Comparison of ENCODE assay signal across 9 cellular contexts in the genomic region with DNA sequence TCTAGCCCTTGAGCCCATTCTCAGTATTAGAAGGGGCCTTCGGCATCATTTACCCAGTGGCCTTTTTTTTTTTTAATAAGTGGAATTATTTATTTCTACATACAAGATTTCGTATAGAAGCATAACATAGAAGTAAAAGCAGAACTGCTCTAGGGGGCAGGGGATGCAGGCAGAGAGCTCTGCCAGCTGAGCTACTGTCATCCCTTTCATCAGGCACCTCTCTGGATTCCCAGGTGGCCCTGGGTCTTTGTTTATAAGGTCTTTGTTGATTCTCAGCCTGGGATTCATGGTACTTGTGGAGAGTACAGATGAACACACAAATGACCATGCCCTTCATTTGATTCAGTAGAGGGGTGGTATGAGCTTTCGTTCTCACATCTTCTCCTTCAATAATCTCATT.
A peak's percentile ranks its signal among the peaks of the same experiment; 100 is the strongest.
DNase-seq lines count a peak whose midpoint lies in the region; ATAC-seq and TF ChIP-seq lines count a peak whose summit lies in the region.
"Had no signal": no experiment of that assay in that cellular context is flagged by ENCODE, and none has a peak within 500 bp of the region (broad histone marks: within the 10 kb centered on the region; RNA-seq: fewer than 3 reads in every experiment).

No MANE protein-coding gene starts in this region.

- H3K4me1 ChIP-seq in mesenchymal stem cell (ENCODE audit: control insufficient read depth, insufficient read depth, low read depth, low read length) (peaks cover 2% of the 10 kb centered on the region), thyroid gland (peaks cover 24 to 56% of the 10 kb centered on the region in 2 donors)

- H3K27ac ChIP-seq in mesenchymal stem cell (ENCODE audit: low read length, poor library complexity, severe bottlenecking) (no peak overlapping the region), thyroid gland (peak overlapping the region; percentile 79 to 87 (median 81))

- peaks cover 15% of the 10 kb centered on the region for H3K4me1 Mint-ChIP-seq in WTC11

- H3K4me3 ChIP-seq in mesenchymal stem cell (ENCODE audit: insufficient read depth in 1 of 2, low read depth in 1 of 2, low read length in 2 of 2): peak overlapping the region in 1 of 2 experiments; percentile 63
- no peak overlapping the region for H3K4me3 ChIP-seq in thyroid gland (replicated peaks in 1 of 3)

- H3K27ac Mint-ChIP-seq in WTC11: no peak overlapping the region

- peak; percentile 54 for DNase-seq in SIG-M5 treated with dmso at 0.1 percent for 504 hours (lab: John Stamatoyannopoulos, UW; ENCODE audit: unreplicated experiment)
- no peak for DNase-seq in SIG-M5 (lab: John Stamatoyannopoulos, UW)
- DNase-seq in WTC11 (ENCODE audit: low spot score): no peak
- DNase-seq in mesenchymal stem cell: no peak
- DNase-seq in thyroid gland: no peak
- no peak for DNase-seq in RKO (ENCODE audit: low spot score)
- no peak for DNase-seq in stimulated activated CD8-positive, alpha-beta memory T cell treated with anti-CD3 and anti-CD28 coated beads, Interleukin-4, amount 100 ng/mL, for 48 hours
- no peak for DNase-seq in amygdala (lab: John Stamatoyannopoulos, UW)
- DNase-seq: naive thymus-derived CD8-positive, alpha-beta T cell had no signal

- peak overlapping the region; percentile 52 for H2BK15ac ChIP-seq in mesenchymal stem cell (ENCODE audit: low read depth, poor library complexity, severe bottlenecking)

- CTCF ChIA-PET in WTC11 (lab: Charles Lee): interaction anchor here (0.7 to 1.3 kb wide), 4 partner anchors 15 to 123 kb away, joined by 3 read pairs; no protein-coding TSS in a partner anchor

- H3K79me1 ChIP-seq in mesenchymal stem cell (replicated peaks; ENCODE audit: low read length, poor library complexity, severe bottlenecking): peaks cover 40% of the 10 kb centered on the region

- H3K4me2 ChIP-seq in mesenchymal stem cell (ENCODE audit: low read length, poor library complexity, severe bottlenecking): no peak overlapping the region

- H2BK12ac ChIP-seq in mesenchymal stem cell (ENCODE audit: low read length in 2 of 2): no peak overlapping the region

- no peaks in the 10 kb centered on the region for H3K36me3 Mint-ChIP-seq in WTC11

- peak overlapping the region; percentile 83 for H3K9ac ChIP-seq in mesenchymal stem cell (ENCODE audit: low read length)

- no peaks in the 10 kb centered on the region; the same call in 1 of the 2 replicates for H3K27me3 Mint-ChIP-seq in WTC11 (ENCODE audit: low read depth)

- intact Hi-C loops in thyroid gland (cut with DNase I): no loop called here

- no peak overlapping the region for H3K4ac ChIP-seq in mesenchymal stem cell (ENCODE audit: low read depth in 1 of 2, low read length in 2 of 2)

- H4K91ac ChIP-seq in mesenchymal stem cell (ENCODE audit: low read length): peak overlapping the region; percentile 27

- H3K23ac ChIP-seq in mesenchymal stem cell (ENCODE audit: low read length in 2 of 2): no peak overlapping the region

- TF ChIP-seq CTCF in WTC11 (IDR thresholded peaks at IDR 0.05) (no peak), thyroid gland (IDR thresholded peaks at IDR 0.05) (no peak)

- no peak overlapping the region for H2AK5ac ChIP-seq in mesenchymal stem cell (ENCODE audit: low read length, severe bottlenecking)

- H3K18ac ChIP-seq in mesenchymal stem cell (ENCODE audit: low read depth in 1 of 2, low read length in 2 of 2): peak overlapping the region; percentile 54 to 55

- no peak overlapping the region for H2BK5ac ChIP-seq in mesenchymal stem cell (ENCODE audit: low read depth, low read length, poor library complexity, severe bottlenecking)

- H3K36me3 ChIP-seq in mesenchymal stem cell (ENCODE audit: control insufficient read depth in 1 of 2, insufficient read depth in 2 of 2, low read depth in 1 of 2, low read length in 2 of 2) (no peaks in the 10 kb centered on the region), thyroid gland (no peaks in the 10 kb centered on the region)

- H3K14ac ChIP-seq in mesenchymal stem cell (ENCODE audit: low read length in 2 of 2): no peak overlapping the region

- TF ChIP-seq POLR2A in thyroid gland (IDR thresholded peaks at IDR 0.05): no peak

- POLR2A ChIA-PET in WTC11 (lab: Charles Lee): no interaction called here

- ATAC-seq in WTC11: 0 out of 2 replicates have a peak, but pooled peaks have one; percentile 20
- ATAC-seq: naive thymus-derived CD8-positive, alpha-beta T cell had no signal

- H3K9me3 ChIP-seq in mesenchymal stem cell (ENCODE audit: control insufficient read depth, low read length) (no peaks in the 10 kb centered on the region), thyroid gland (no peaks in the 10 kb centered on the region)

- peak overlapping the region; percentile 46 for H2AFZ ChIP-seq in mesenchymal stem cell (ENCODE audit: low read depth, low read length)

- no peak overlapping the region for H3K4me3 Mint-ChIP-seq in WTC11

- no peaks in the 10 kb centered on the region for H3K27me3 ChIP-seq in mesenchymal stem cell (ENCODE audit: control insufficient read depth in 1 of 2, insufficient read depth in 1 of 2, low read length in 2 of 2)
- no peaks in the 10 kb centered on the region for H3K27me3 ChIP-seq in thyroid gland

- peak overlapping the region; percentile 72 for H4K8ac ChIP-seq in mesenchymal stem cell (ENCODE audit: low read length)

- H2BK120ac ChIP-seq in mesenchymal stem cell (ENCODE audit: low read depth, low read length): peak overlapping the region; percentile 79

- H3K9me3 Mint-ChIP-seq in WTC11: no peaks in the 10 kb centered on the region
- H3K9me3 Mint-ChIP-seq: naive thymus-derived CD8-positive, alpha-beta T cell had no signal

- 100% methylated on average over 1 of the region's 3 CpGs for WGBS in mesenchymal stem cell
- WGBS in thyroid gland, 2 donors: 76 to 88% methylated on average over 3 of the region's 3 CpGs

TF ChIP-seq in WTC11, 78 proteins besides CTCF, POLR2A, EP300 and RAD21:
- TF ChIP-seq IRF2 (CRISPR knock-in tag; IDR thresholded peaks at IDR 0.05; ENCODE audit: borderline replicate concordance, low read depth): no peak
- no peak for TF ChIP-seq ATF3 (CRISPR knock-in tag; conservative IDR thresholded peaks at IDR 0.05)
- TF ChIP-seq ZNF232 (CRISPR knock-in tag; IDR thresholded peaks at IDR 0.05): no peak
- TF ChIP-seq MAX (CRISPR knock-in tag; IDR thresholded peaks at IDR 0.05): no peak
- TF ChIP-seq, protein P1, sequence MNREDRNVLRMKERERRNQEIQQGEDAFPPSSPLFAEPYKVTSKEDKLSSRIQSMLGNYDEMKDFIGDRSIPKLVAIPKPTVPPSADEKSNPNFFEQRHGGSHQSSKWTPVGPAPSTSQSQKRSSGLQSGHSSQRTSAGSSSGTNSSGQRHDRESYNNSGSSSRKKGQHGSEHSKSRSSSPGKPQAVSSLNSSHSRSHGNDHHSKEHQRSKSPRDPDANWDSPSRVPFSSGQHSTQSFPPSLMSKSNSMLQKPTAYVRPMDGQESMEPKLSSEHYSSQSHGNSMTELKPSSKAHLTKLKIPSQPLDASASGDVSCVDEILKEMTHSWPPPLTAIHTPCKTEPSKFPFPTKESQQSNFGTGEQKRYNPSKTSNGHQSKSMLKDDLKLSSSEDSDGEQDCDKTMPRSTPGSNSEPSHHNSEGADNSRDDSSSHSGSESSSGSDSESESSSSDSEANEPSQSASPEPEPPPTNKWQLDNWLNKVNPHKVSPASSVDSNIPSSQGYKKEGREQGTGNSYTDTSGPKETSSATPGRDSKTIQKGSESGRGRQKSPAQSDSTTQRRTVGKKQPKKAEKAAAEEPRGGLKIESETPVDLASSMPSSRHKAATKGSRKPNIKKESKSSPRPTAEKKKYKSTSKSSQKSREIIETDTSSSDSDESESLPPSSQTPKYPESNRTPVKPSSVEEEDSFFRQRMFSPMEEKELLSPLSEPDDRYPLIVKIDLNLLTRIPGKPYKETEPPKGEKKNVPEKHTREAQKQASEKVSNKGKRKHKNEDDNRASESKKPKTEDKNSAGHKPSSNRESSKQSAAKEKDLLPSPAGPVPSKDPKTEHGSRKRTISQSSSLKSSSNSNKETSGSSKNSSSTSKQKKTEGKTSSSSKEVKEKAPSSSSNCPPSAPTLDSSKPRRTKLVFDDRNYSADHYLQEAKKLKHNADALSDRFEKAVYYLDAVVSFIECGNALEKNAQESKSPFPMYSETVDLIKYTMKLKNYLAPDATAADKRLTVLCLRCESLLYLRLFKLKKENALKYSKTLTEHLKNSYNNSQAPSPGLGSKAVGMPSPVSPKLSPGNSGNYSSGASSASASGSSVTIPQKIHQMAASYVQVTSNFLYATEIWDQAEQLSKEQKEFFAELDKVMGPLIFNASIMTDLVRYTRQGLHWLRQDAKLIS (CRISPR knock-in tag; IDR thresholded peaks at IDR 0.05; ENCODE audit: borderline replicate concordance): no peak
- no peak for TF ChIP-seq CREB1 (CRISPR knock-in tag; IDR thresholded peaks at IDR 0.05)
- no peak for TF ChIP-seq GTF2I (CRISPR knock-in tag; conservative IDR thresholded peaks at IDR 0.05)
- TF ChIP-seq, protein P2, sequence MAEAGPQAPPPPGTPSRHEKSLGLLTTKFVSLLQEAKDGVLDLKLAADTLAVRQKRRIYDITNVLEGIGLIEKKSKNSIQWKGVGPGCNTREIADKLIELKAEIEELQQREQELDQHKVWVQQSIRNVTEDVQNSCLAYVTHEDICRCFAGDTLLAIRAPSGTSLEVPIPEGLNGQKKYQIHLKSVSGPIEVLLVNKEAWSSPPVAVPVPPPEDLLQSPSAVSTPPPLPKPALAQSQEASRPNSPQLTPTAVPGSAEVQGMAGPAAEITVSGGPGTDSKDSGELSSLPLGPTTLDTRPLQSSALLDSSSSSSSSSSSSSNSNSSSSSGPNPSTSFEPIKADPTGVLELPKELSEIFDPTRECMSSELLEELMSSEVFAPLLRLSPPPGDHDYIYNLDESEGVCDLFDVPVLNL (CRISPR knock-in tag; IDR thresholded peaks at IDR 0.05; ENCODE audit: borderline replicate concordance, low read depth): no peak
